ENCODE assay signal across 1 cellular context in the genomic region with DNA sequence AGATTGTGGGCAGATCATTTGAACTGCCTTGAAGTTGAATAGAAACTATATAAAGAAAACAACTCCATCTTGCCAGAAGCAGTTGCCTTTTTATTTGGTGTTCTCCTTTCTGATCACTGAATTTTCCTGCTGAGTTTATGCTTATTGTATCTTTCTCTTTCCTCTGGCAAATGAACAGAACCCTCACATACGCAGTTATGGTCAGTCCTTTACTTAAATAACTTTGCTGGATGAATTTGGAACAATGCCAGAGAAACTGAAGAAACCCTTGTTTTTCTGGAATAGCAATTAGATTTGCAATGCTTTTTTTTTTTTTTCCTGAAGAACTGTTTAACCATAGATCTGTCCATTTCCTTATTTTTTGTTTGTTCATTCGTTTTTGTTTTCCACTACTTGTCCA.
TF ChIP-seq lines count a peak whose summit lies in the region.

No MANE protein-coding gene starts in this region.

TF ChIP-seq in SK-N-SH treated with all-trans-retinoic acid at 6 μM for 48 hours, 23 proteins besides CTCF, POLR2A, EP300 and RAD21 (continued from another document):
- TF ChIP-seq OSR1 (CRISPR knock-in tag; IDR thresholded peaks at IDR 0.05) (no peak), ISL1 (CRISPR knock-in tag; IDR thresholded peaks at IDR 0.05) (no peak)
